Comparison of ENCODE assay signal across 1 cellular context in the genomic region with DNA sequence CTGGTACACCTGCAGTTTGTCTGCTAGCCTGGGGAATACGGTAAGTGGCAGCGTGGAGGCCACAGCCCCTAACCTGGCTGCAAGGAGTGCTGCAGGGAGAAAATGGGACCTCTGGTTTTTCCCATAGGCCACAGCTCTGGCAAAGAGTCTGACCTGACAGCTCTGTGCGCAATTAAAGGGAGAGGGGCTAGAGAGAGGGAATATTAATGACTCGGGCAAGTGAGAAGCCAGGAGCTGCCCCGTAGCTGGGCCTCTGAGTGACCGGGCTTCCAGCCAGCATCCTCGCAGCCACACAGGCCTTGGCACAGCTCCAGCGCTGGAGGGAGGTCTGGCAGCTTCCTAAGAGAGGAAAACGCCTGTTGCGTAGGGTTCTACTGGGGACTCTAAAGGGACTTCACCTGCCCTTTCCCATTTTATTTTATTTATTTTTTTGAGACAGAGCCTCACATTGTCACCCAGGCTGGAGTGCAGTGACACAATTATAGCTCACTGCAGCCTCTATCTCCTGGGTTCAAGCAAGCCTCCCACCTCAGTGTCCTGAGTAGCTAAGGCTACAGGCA.
TF ChIP-seq lines count a peak whose summit lies in the region.

No MANE protein-coding gene starts in this region.

TF ChIP-seq in SK-N-SH, 30 proteins besides CTCF, POLR2A, EP300 and RAD21:
- TF ChIP-seq SMC3 (IDR thresholded peaks at IDR 0.05; ENCODE audit: low read depth, low read length) (peak; percentile 4; the same call in 1 of the 2 replicates), RCOR1 (IDR thresholded peaks at IDR 0.05; ENCODE audit: low read length) (peak; percentile 70; the same call in 1 of the 2 replicates), CHD2 (IDR thresholded peaks at IDR 0.05; ENCODE audit: low read length, partially characterized antibody) (peak; percentile 73), NFIC (IDR thresholded peaks at IDR 0.05; ENCODE audit: borderline replicate concordance) (peak; percentile 85)
- TF ChIP-seq, protein P1, sequence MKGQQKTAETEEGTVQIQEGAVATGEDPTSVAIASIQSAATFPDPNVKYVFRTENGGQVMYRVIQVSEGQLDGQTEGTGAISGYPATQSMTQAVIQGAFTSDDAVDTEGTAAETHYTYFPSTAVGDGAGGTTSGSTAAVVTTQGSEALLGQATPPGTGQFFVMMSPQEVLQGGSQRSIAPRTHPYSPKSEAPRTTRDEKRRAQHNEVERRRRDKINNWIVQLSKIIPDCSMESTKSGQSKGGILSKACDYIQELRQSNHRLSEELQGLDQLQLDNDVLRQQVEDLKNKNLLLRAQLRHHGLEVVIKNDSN (IDR thresholded peaks at IDR 0.05; ENCODE audit: borderline replicate concordance, low read depth) = no peak
